ENCODE assay signal across 8 cellular contexts in the genomic region with DNA sequence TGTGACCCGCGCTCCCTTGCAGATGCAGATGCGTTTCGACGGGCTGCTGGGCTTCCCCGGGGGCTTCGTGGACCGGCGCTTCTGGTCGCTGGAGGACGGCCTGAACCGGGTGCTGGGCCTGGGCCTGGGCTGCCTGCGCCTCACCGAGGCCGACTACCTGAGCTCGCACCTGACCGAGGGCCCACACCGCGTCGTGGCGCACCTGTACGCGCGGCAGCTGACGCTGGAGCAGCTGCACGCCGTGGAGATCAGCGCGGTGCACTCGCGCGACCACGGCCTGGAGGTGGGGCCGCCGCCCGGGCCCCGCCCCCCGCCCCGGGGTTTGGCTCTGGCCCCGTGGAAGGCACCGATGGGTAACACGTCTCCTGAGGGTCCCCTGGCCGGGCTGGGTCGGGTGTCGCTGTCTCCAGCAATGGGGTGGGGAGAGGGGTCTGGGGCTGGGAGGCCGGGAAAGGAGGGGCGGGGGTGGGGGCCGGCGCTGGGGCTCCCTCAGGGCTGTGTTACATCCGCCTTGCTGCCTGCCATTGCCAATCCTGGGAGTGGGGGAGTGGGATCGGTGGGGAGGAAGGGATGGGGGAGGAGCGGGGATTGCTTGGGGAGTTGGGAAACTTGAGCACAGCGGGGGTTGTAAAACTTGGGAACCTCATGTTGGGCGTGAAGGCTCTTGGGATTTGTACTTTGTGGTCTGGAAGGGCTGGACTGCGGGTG. TPM values are rescaled to one million over a fixed set of nuclear protein-coding genes. Genes with fewer than 3 reads are reported as not detected.
DNase-seq lines count a peak whose midpoint lies in the region; ATAC-seq and TF ChIP-seq lines count a peak whose summit lies in the region.

No MANE protein-coding gene starts in this region.

- H3K27ac Mint-ChIP-seq in CD4-positive, alpha-beta T cell = peak overlapping the region; percentile 89
- no peak overlapping the region for H3K27ac Mint-ChIP-seq in activated naive CD8-positive, alpha-beta T cell treated with anti-CD3 and anti-CD28 coated beads, Interleukin-2, amount 50 U/mL, for 24 hours

- H2AFZ ChIP-seq in PC-3 (ENCODE audit: low read length) = peak overlapping the region; percentile 64; the same call in 1 of the 2 replicates

- WGBS in heart right ventricle, 2 donors = 1% methylated on average over 50 to 55 of the region's 55 CpGs
- WGBS in psoas muscle, 3 donors = 2 to 4% (median 3%) methylated on average over 42 to 55 of the region's 55 CpGs

- peak overlapping the region; percentile 83 for H3K9ac ChIP-seq in PC-3 (ENCODE audit: low read length)

- H3K36me3 Mint-ChIP-seq in CD4-positive, alpha-beta T cell (ENCODE audit: low read depth) = peaks cover 25% of the 10 kb centered on the region
- H3K36me3 Mint-ChIP-seq in activated naive CD8-positive, alpha-beta T cell treated with anti-CD3 and anti-CD28 coated beads, Interleukin-2, amount 50 U/mL, for 24 hours (ENCODE audit: low read depth) = no peaks in the 10 kb centered on the region

- peak overlapping the region; percentile 65 for H3K27ac ChIP-seq in CD4-positive, alpha-beta T cell (ENCODE audit: low read depth, low read length)
- H3K27ac ChIP-seq in PC-3 (ENCODE audit: low read length) (0 out of 2 replicates have a peak overlapping the region, but pooled peaks have one; percentile 23), heart right ventricle (peak overlapping the region; percentile 68 to 96 (median 90)), psoas muscle (peak overlapping the region; percentile 82)

- no peaks in the 10 kb centered on the region for H4K20me1 ChIP-seq in PC-3 (ENCODE audit: low read length)

- BruUV-seq in PC-3 (replicated peaks; lab: Mats Ljungman, UMichigan) = no TSS peak

- H3K4me3 Mint-ChIP-seq in CD4-positive, alpha-beta T cell = peak overlapping the region; percentile 85
- H3K4me3 Mint-ChIP-seq in activated naive CD8-positive, alpha-beta T cell treated with anti-CD3 and anti-CD28 coated beads, Interleukin-2, amount 50 U/mL, for 24 hours = peak overlapping the region; percentile 78

- H3K4me3 ChIP-seq in PC-3 (ENCODE audit: low read length) = peak overlapping the region; percentile 86
- H3K4me3 ChIP-seq in heart right ventricle = peak overlapping the region; percentile 78 to 100 (median 90)
- peak overlapping the region; percentile 92 for H3K4me3 ChIP-seq in psoas muscle

- peaks cover 7% of the 10 kb centered on the region for H3K4me1 Mint-ChIP-seq in CD4-positive, alpha-beta T cell (ENCODE audit: low read depth)
- peaks cover 17% of the 10 kb centered on the region for H3K4me1 Mint-ChIP-seq in activated naive CD8-positive, alpha-beta T cell treated with anti-CD3 and anti-CD28 coated beads, Interleukin-2, amount 50 U/mL, for 24 hours

- no peaks in the 10 kb centered on the region for H3K9me3 Mint-ChIP-seq in CD4-positive, alpha-beta T cell
- H3K9me3 Mint-ChIP-seq in activated naive CD8-positive, alpha-beta T cell treated with anti-CD3 and anti-CD28 coated beads, Interleukin-2, amount 50 U/mL, for 24 hours = no peaks in the 10 kb centered on the region

- intact Hi-C loops in CD4-positive, alpha-beta T cell (cut with DNase I, micrococcal nuclease) = loop anchor here (1.0 to 10.0 kb wide), 10 partner anchors 29 to 401 kb away; a partner anchor contains a TSS
- intact Hi-C loops in PC-3 (cut with micrococcal nuclease) = no loop called here
- intact Hi-C loops in heart right ventricle (cut with DNase I) = loop anchor here in 1 of 10 donors (5.0 kb wide), 1 partner anchor 263 kb away; a partner anchor contains a TSS
- intact Hi-C loops in psoas muscle (cut with DNase I) = loop anchor here in 1 of 2 donors (10.0 kb wide), 1 partner anchor 261 kb away; a partner anchor contains a TSS

- 0 out of 2 replicates have a peak, but pooled peaks cover 3% of the 10 kb centered on the region for H3K79me2 ChIP-seq in PC-3 (ENCODE audit: low read length)

- peak; percentile 32 to 66 (median 46) for DNase-seq in CD4-positive, alpha-beta T cell
- peak; percentile 39 for DNase-seq in H4 (ENCODE audit: low spot score)
- DNase-seq in PC-3 = peak; percentile 21
- peak; percentile 47 for DNase-seq in activated naive CD8-positive, alpha-beta T cell treated with anti-CD3 and anti-CD28 coated beads, Interleukin-2, amount 50 U/mL, for 24 hours
- DNase-seq in heart right ventricle = peak in 1 of 2 donors; percentile 58
- DNase-seq in psoas muscle = peak; percentile 57 to 73
- no peak for DNase-seq in SK-N-DZ (ENCODE audit: low spot score)
- no peak for DNase-seq in SW480 (ENCODE audit: low spot score)

- no peaks in the 10 kb centered on the region for H3K9me2 ChIP-seq in PC-3 (replicated peaks; ENCODE audit: low read length)

- no peaks in the 10 kb centered on the region for H3K27me3 Mint-ChIP-seq in CD4-positive, alpha-beta T cell
- H3K27me3 Mint-ChIP-seq in activated naive CD8-positive, alpha-beta T cell treated with anti-CD3 and anti-CD28 coated beads, Interleukin-2, amount 50 U/mL, for 24 hours = no peaks in the 10 kb centered on the region

- peak overlapping the region; percentile 83 for H3K4me2 ChIP-seq in PC-3 (ENCODE audit: low read length)

- H3K27me3 ChIP-seq in CD4-positive, alpha-beta T cell (ENCODE audit: control insufficient read depth, insufficient read depth, low read length) = no peaks in the 10 kb centered on the region
- H3K27me3 ChIP-seq in PC-3 (ENCODE audit: low read length) = no peaks in the 10 kb centered on the region
- H3K27me3 ChIP-seq in heart right ventricle = no peaks in the 10 kb centered on the region
- no peaks in the 10 kb centered on the region for H3K27me3 ChIP-seq in psoas muscle (ENCODE audit: insufficient read depth in 3 of 3, low read length in 2 of 3)

- H3F3A ChIP-seq in PC-3 (ENCODE audit: low read length, unreplicated experiment) = no peaks in the 10 kb centered on the region

- H3K36me3 ChIP-seq in PC-3 (ENCODE audit: low read depth, low read length) = no peaks in the 10 kb centered on the region; the same call in 1 of the 2 replicates
- peaks cover 0 to 62% (median 21%) of the 10 kb centered on the region in 9 donors for H3K36me3 ChIP-seq in heart right ventricle
- peaks cover 0 to 45% of the 10 kb centered on the region in 2 donors for H3K36me3 ChIP-seq in psoas muscle (ENCODE audit: insufficient read depth in 1 of 2, low read depth in 1 of 2)

- peak; percentile 47 for ATAC-seq in CD4-positive, alpha-beta T cell (ENCODE audit: poor library complexity)
- ATAC-seq in PC-3 (peak; percentile 42), heart right ventricle (peak in 6 of 8 donors; percentile 17 to 44 (median 24)), psoas muscle (peak; percentile 11 to 31 (median 25))
- peak; percentile 3 for ATAC-seq in activated naive CD8-positive, alpha-beta T cell treated with anti-CD3 and anti-CD28 coated beads, Interleukin-2, amount 50 U/mL, for 24 hours

- H3K9me3 ChIP-seq in CD4-positive, alpha-beta T cell (ENCODE audit: control insufficient read depth, low read length) = no peaks in the 10 kb centered on the region
- no peaks in the 10 kb centered on the region for H3K9me3 ChIP-seq in PC-3 (ENCODE audit: low read length)
- H3K9me3 ChIP-seq in heart right ventricle = no peaks in the 10 kb centered on the region
- no peaks in the 10 kb centered on the region for H3K9me3 ChIP-seq in psoas muscle

- POLR2A ChIA-PET in CD4-positive, alpha-beta T cell (lab: Charles Lee) = interaction anchor here (0.5 to 2.3 kb wide), 16 partner anchors 8 to 218 kb away, joined by 3 to 34 read pairs (median 6); a partner anchor contains a TSS
- POLR2A ChIA-PET in PC-3 (lab: Charles Lee; ENCODE audit: unreplicated experiment) = no interaction called here

- H3K4me1 ChIP-seq in PC-3 (ENCODE audit: insufficient read depth, low read length) (peaks cover 5% of the 10 kb centered on the region; the same call in 1 of the 2 replicates), heart right ventricle (peaks cover 15 to 38% (median 26%) of the 10 kb centered on the region in 9 donors), psoas muscle (peaks cover 11% of the 10 kb centered on the region)

- no peak for TF ChIP-seq CTCF in CD4-positive, alpha-beta T cell (IDR thresholded peaks at IDR 0.05)
- TF ChIP-seq CTCF in PC-3 (conservative IDR thresholded peaks at IDR 0.05; ENCODE audit: low read depth, low read length) = no peak
- no peak for TF ChIP-seq CTCF in heart right ventricle (IDR thresholded peaks at IDR 0.05)
- no peak for TF ChIP-seq CTCF in psoas muscle (IDR thresholded peaks at IDR 0.05)

- CTCF ChIA-PET in CD4-positive, alpha-beta T cell (lab: Charles Lee) = interaction anchor here (0.6 to 1.5 kb wide), 5 partner anchors 40 to 440 kb away, joined by 3 to 7 read pairs (median 4); a partner anchor contains a TSS
- CTCF ChIA-PET in PC-3 (lab: Charles Lee) = no interaction called here

RNA-seq across cellular contexts. Expression of a gene that starts 0.7 kb away (rescaled TPM):
- 10 to 100 TPM; 75.2 to 78.9 TPM for total RNA-seq in CD4-positive, alpha-beta T cell
- 37.1 and 39.6 TPM in 2 replicates for total RNA-seq in H4 (2014; rRNA removed; shearing (Covaris generic))
- total RNA-seq in PC-3 (2014; rRNA removed) = 49.9 and 64.3 TPM in 2 replicates
- total RNA-seq in heart right ventricle = 10 to 100 TPM; 34.1 to 65.7 (median 49.6) TPM
- 10 to 100 TPM; 25.4 to 48.8 TPM for polyA plus RNA-seq in heart right ventricle
- 10 to 100 TPM in 1 of 4 donors, 1 to 10 TPM in 3; 6.3 to 20.2 (median 8.4) TPM for total RNA-seq in psoas muscle
- polyA plus RNA-seq in psoas muscle = 1 to 10 TPM; 6.6 to 9.7 (median 7.4) TPM
- polyA plus RNA-seq in SK-N-DZ (2014; cell fraction: cytosol; rRNA removed) = 35.3 and 41.6 TPM in 2 replicates
- polyA plus RNA-seq in SK-N-DZ (2014; cell fraction: nucleus; rRNA removed) = 20.1 and 35.2 TPM in 2 replicates

RNA-seq across cellular contexts. Expression of a gene that starts 40.0 kb away (rescaled TPM):
- 10 to 100 TPM; 13.5 TPM for total RNA-seq in CD4-positive, alpha-beta T cell
- 6.0 and 6.4 TPM in 2 replicates for total RNA-seq in H4 (2014; rRNA removed; shearing (Covaris generic))
- total RNA-seq in PC-3 (2014; rRNA removed) (22.6 and 25.1 TPM in 2 replicates), heart right ventricle (10 to 100 TPM in 1 of 10 donors, 1 to 10 TPM in 9; 5.1 to 11.4 (median 7.9) TPM), psoas muscle (1 to 10 TPM; 5.2 to 9.1 (median 7.4) TPM)
- polyA plus RNA-seq in heart right ventricle (10 to 100 TPM; 12.4 to 33.7 TPM), psoas muscle (10 to 100 TPM; 10.7 to 15.0 (median 14.2) TPM)
- 33.9 and 46.6 TPM in 2 replicates for polyA plus RNA-seq in SK-N-DZ (2014; cell fraction: cytosol; rRNA removed)
- polyA plus RNA-seq in SK-N-DZ (2014; cell fraction: nucleus; rRNA removed) = 92.4 and 96.7 TPM in 2 replicates

RNA-seq across cellular contexts. Expression of a gene that starts 40.2 kb away (rescaled TPM):
- under 1 TPM in 1 of 2 experiments, not detected in 1; 0.25 TPM for total RNA-seq in CD4-positive, alpha-beta T cell
- 0.62 and 6.4 TPM in 2 replicates for total RNA-seq in H4 (2014; rRNA removed; shearing (Covaris generic))
- 0.58 and 1.2 TPM in 2 replicates for total RNA-seq in PC-3 (2014; rRNA removed)
- total RNA-seq in heart right ventricle = 1 to 10 TPM in 4 of 10 donors, under 1 TPM in 4, not detected in 2; 0.32 to 1.9 (median 1.1) TPM
- polyA plus RNA-seq in heart right ventricle = 1 to 10 TPM; 1.1 to 1.3 TPM
- total RNA-seq in psoas muscle = 1 to 10 TPM in 1 of 4 donors, under 1 TPM in 2, not detected in 1; 0.42 to 1.1 (median 0.71) TPM
- 1 to 10 TPM; 1.2 to 2.1 (median 1.8) TPM for polyA plus RNA-seq in psoas muscle
- 0.14 and 0.36 TPM in 2 replicates for polyA plus RNA-seq in SK-N-DZ (2014; cell fraction: cytosol; rRNA removed)
- polyA plus RNA-seq in SK-N-DZ (2014; cell fraction: nucleus; rRNA removed) = 0.43 and 0.60 TPM in 2 replicates

Comparison
In these comparisons a context has a peak if more than half of its experiments do, and no peak if none do; other contexts are left out.
1. DNase-seq: peak in CD4-positive, alpha-beta T cell (10 of 10), H4 (single experiment), PC-3 (single experiment), activated naive CD8-positive, alpha-beta T cell treated with anti-CD3 and anti-CD28 coated beads, Interleukin-2, amount 50 U/mL, for 24 hours (single experiment) and psoas muscle (2 of 2); none in SK-N-DZ (single experiment) and SW480 (single experiment).
2. H3K27ac ChIP-seq: peak in every context shown above with its lines; median percentile 90 in heart right ventricle; 82 in psoas muscle; 65 in CD4-positive, alpha-beta T cell; 23 in PC-3.
3. Peak in every context shown above with its lines, with median percentiles within 50 percentile points of each other: ATAC-seq and H3K4me3 ChIP-seq.